In genomic region chr5:128216860-128217531, GRCh38 we compare ENCODE assay signal across 14 cellular contexts.
DNase-seq lines count a peak whose midpoint lies in the region; ATAC-seq and TF ChIP-seq lines count a peak whose summit lies in the region.
"Had no signal": no experiment of that assay in that cellular context is flagged by ENCODE, and none has a peak within 500 bp of the region (broad histone marks: within the 10 kb centered on the region; RNA-seq: fewer than 3 reads in every experiment).

No MANE protein-coding gene starts in this region.

- no peaks in the 10 kb centered on the region for H3K36me3 ChIP-seq in left lung

- no peak overlapping the region for H3K27ac ChIP-seq in left lung

- H3K9me3 ChIP-seq in left lung, result no peaks in the 10 kb centered on the region

- intact Hi-C loops in left lung (cut with DNase I), result no loop called here

- no peak overlapping the region for H3K4me3 ChIP-seq in left lung

- no peaks in the 10 kb centered on the region for H3K9me3 Mint-ChIP-seq in stimulated activated naive CD8-positive, alpha-beta T cell treated with anti-CD3 and anti-CD28 coated beads, Interleukin-15, amount 100 ng/mL, for 72 hours
- H3K9me3 Mint-ChIP-seq: endodermal cell had no signal

- H3K4me3 Mint-ChIP-seq in stimulated activated naive CD8-positive, alpha-beta T cell treated with anti-CD3 and anti-CD28 coated beads, Interleukin-15, amount 100 ng/mL, for 72 hours, result no peak overlapping the region
- H3K4me3 Mint-ChIP-seq: endodermal cell had no signal

- H3K27me3 Mint-ChIP-seq in stimulated activated naive CD8-positive, alpha-beta T cell treated with anti-CD3 and anti-CD28 coated beads, Interleukin-15, amount 100 ng/mL, for 72 hours, result peaks cover 8% of the 10 kb centered on the region

- no peak for TF ChIP-seq CTCF in left lung (IDR thresholded peaks at IDR 0.05)

- no peak overlapping the region for H3K27ac Mint-ChIP-seq in stimulated activated naive CD8-positive, alpha-beta T cell treated with anti-CD3 and anti-CD28 coated beads, Interleukin-15, amount 100 ng/mL, for 72 hours
- H3K27ac Mint-ChIP-seq: endodermal cell had no signal

- H3K4me1 Mint-ChIP-seq in stimulated activated naive CD8-positive, alpha-beta T cell treated with anti-CD3 and anti-CD28 coated beads, Interleukin-15, amount 100 ng/mL, for 72 hours, result no peaks in the 10 kb centered on the region

- peak; percentile 33 for ATAC-seq in stimulated activated naive CD8-positive, alpha-beta T cell treated with anti-CD3 and anti-CD28 coated beads, Interleukin-15, amount 100 ng/mL, for 72 hours
- no peak for ATAC-seq in stimulated activated naive CD8-positive, alpha-beta T cell treated with anti-CD3 and anti-CD28 coated beads, Interleukin-15, Interleukin-2, amounts not matched to agents 100 U/mL and 50 U/mL, for 24 hours
- ATAC-seq in left lung (peak; percentile 35), GM18861 (IDR thresholded peaks at IDR 0.05; ENCODE audit: unreplicated experiment) (no peak)

- DNase-seq in stimulated activated naive CD8-positive, alpha-beta T cell treated with anti-CD3 and anti-CD28 coated beads, Interleukin-15, amount 100 ng/mL, for 72 hours, result no peak
- DNase-seq in stimulated activated naive CD8-positive, alpha-beta T cell treated with anti-CD3 and anti-CD28 coated beads, Interleukin-15, Interleukin-2, amounts not matched to agents 100 U/mL and 50 U/mL, for 24 hours, result no peak
- DNase-seq in cerebellar cortex (ENCODE audit: low spot score) (peak; percentile 14), left lung (no peak), NCI-H69 (lab: John Stamatoyannopoulos, UW) (no peak), NCI-H1930 (lab: John Stamatoyannopoulos, UW) (no peak)
- DNase-seq in effector CD4-positive, alpha-beta T cell, result no peak
- DNase-seq: activated CD4-positive, CD25-positive, alpha-beta regulatory T cell; activated effector memory CD4-positive, alpha-beta T cell treated with Interleukin-2 at 50 U/mL for 16 hours; endodermal cell; islet precursor cell; NCI-H2081; RPMI8226 had no signal

- H3K4me1 ChIP-seq in left lung, result no peaks in the 10 kb centered on the region

- no peaks in the 10 kb centered on the region for H3K27me3 ChIP-seq in left lung

Comparison
In these comparisons a context has a peak if more than half of its experiments do, and no peak if none do; other contexts are left out.
1. ATAC-seq: peak in stimulated activated naive CD8-positive, alpha-beta T cell treated with anti-CD3 and anti-CD28 coated beads, Interleukin-15, amount 100 ng/mL, for 72 hours (single experiment) and left lung (single experiment); none in stimulated activated naive CD8-positive, alpha-beta T cell treated with anti-CD3 and anti-CD28 coated beads, Interleukin-15, Interleukin-2, amounts not matched to agents 100 U/mL and 50 U/mL, for 24 hours (single experiment) and GM18861 (single experiment).